ENCODE assay signal across 7 cellular contexts in genomic region chr3:42159147-42159546, GRCh38.
A peak's percentile ranks its signal among the peaks of the same experiment; 100 is the strongest.
DNase-seq lines count a peak whose midpoint lies in the region; TF ChIP-seq lines count a peak whose summit lies in the region.

No MANE protein-coding gene starts in this region.

- peaks cover 86% of the 10 kb centered on the region for H3K79me2 ChIP-seq in DOHH2 (ENCODE audit: control insufficient read depth, low read length)

- H3K27me3 ChIP-seq in DOHH2 (ENCODE audit: control insufficient read depth, low read length), result no peaks in the 10 kb centered on the region

- peak overlapping the region; percentile 32 for H3K4me3 ChIP-seq in DOHH2 (ENCODE audit: low read length)

- DNase-seq in cerebellar cortex (ENCODE audit: low spot score), result peak; percentile 46
- no peak for DNase-seq in nephron progenitor cell
- DNase-seq in stimulated activated CD4-positive, alpha-beta T cell treated with anti-CD3 and anti-CD28 coated beads, Interleukin-2, amount 100 ng/mL, for 48 hours, result no peak
- DNase-seq in LoVo (ENCODE audit: low spot score), result no peak
- no peak for DNase-seq in GF-D8 (lab: John Stamatoyannopoulos, UW)

- H3K4me3 Mint-ChIP-seq in IgD-negative memory B cell, result peak overlapping the region in 2 of 4 donors; percentile 50 to 64
- peak overlapping the region; percentile 84 for H3K4me3 Mint-ChIP-seq in nephron progenitor cell

- H3K4me1 Mint-ChIP-seq in IgD-negative memory B cell (peaks cover 32 to 60% (median 48%) of the 10 kb centered on the region in 3 donors), nephron progenitor cell (peaks cover 41% of the 10 kb centered on the region)

- H3K36me3 Mint-ChIP-seq in IgD-negative memory B cell (peaks cover 1% of the 10 kb centered on the region), nephron progenitor cell (ENCODE audit: low read depth) (no peaks in the 10 kb centered on the region)

- H3K4me1 ChIP-seq in DOHH2 (ENCODE audit: control insufficient read depth, low read length), result peaks cover 82% of the 10 kb centered on the region

- no peak for TF ChIP-seq CTCF in DOHH2 (IDR thresholded peaks at IDR 0.05; ENCODE audit: low read depth, low read length, poor library complexity, severe bottlenecking)
- no peak for TF ChIP-seq CTCF in nephron progenitor cell (IDR thresholded peaks at IDR 0.05)

- H3K36me3 ChIP-seq in DOHH2 (ENCODE audit: control insufficient read depth, low read length), result peaks cover 12% of the 10 kb centered on the region

- H3K9me3 ChIP-seq in DOHH2 (ENCODE audit: control insufficient read depth, insufficient read depth, low read length), result no peaks in the 10 kb centered on the region

- H3F3A ChIP-seq in DOHH2 (ENCODE audit: control insufficient read depth, insufficient read depth), result peaks cover 14% of the 10 kb centered on the region

- no peaks in the 10 kb centered on the region for H3K9me2 ChIP-seq in DOHH2 (replicated peaks; ENCODE audit: control insufficient read depth, low read length)

- peak overlapping the region; percentile 68 for H3K4me2 ChIP-seq in DOHH2 (ENCODE audit: low read length)

- peak overlapping the region; percentile 25 for H3K27ac ChIP-seq in DOHH2 (ENCODE audit: low read depth, low read length)

- H3K9me3 Mint-ChIP-seq in IgD-negative memory B cell (peaks cover 0 to 1% (median 0%) of the 10 kb centered on the region in 3 donors), nephron progenitor cell (no peaks in the 10 kb centered on the region)

- H3K27me3 Mint-ChIP-seq in IgD-negative memory B cell, result no peaks in the 10 kb centered on the region
- H3K27me3 Mint-ChIP-seq in nephron progenitor cell (ENCODE audit: low read depth, poor library complexity), result no peaks in the 10 kb centered on the region

- H4K20me1 ChIP-seq in DOHH2 (ENCODE audit: control insufficient read depth, insufficient read depth, low read depth, low read length), result no peaks in the 10 kb centered on the region

- peak overlapping the region; percentile 15 to 90 (median 46) for H3K27ac Mint-ChIP-seq in IgD-negative memory B cell
- no peak overlapping the region for H3K27ac Mint-ChIP-seq in nephron progenitor cell
